ENCODE assay signal across 9 cellular contexts in genomic region chr10:43594944-43595589, GRCh38. TPM values are rescaled to one million over a fixed set of nuclear protein-coding genes. Genes with fewer than 3 reads are reported as not detected.
DNase-seq lines count a peak whose midpoint lies in the region; ATAC-seq, FAIRE-seq and TF ChIP-seq lines count a peak whose summit lies in the region.
"Had no signal": no experiment of that assay in that cellular context is flagged by ENCODE, and none has a peak within 500 bp of the region (broad histone marks: within the 10 kb centered on the region; RNA-seq: fewer than 3 reads in every experiment).

No MANE protein-coding gene starts in this region.

- H3K27me3 ChIP-seq in Loucy (ENCODE audit: insufficient read depth, low read length, poor library complexity, severe bottlenecking) (no peaks in the 10 kb centered on the region), astrocyte (ENCODE audit: insufficient read depth, low read length) (no peaks in the 10 kb centered on the region), muscle layer of duodenum (ENCODE audit: low read depth, low read length) (no peaks in the 10 kb centered on the region)

- no peak overlapping the region for H3K4me3 Mint-ChIP-seq in astrocyte (ENCODE audit: unreplicated experiment)

- FAIRE-seq in astrocyte (lab: Jason Lieb, UNC), result no peak

- in situ Hi-C loops in GM13976 (cut with MboI; ENCODE audit: low sequenced_read_pairs, unreplicated experiment), result no loop called here

- H3K9me3 ChIP-seq in Loucy (ENCODE audit: insufficient read depth, low read depth, low read length) (peaks cover 9% of the 10 kb centered on the region; the same call in 1 of the 2 replicates), astrocyte (ENCODE audit: insufficient read depth, low read depth, low read length) (no peaks in the 10 kb centered on the region), muscle layer of duodenum (ENCODE audit: control insufficient read depth in 1 of 2, low read length in 2 of 2) (peaks cover 0 to 2% of the 10 kb centered on the region in 2 donors)

- H2AFZ ChIP-seq in Loucy (ENCODE audit: low read length) (peak overlapping the region; percentile 62), astrocyte (ENCODE audit: low read depth, low read length) (peak overlapping the region; percentile 58)

- peak overlapping the region; percentile 79 for H3K4me2 ChIP-seq in Loucy (ENCODE audit: low read depth, low read length, poor library complexity, severe bottlenecking)
- peak overlapping the region; percentile 69 for H3K4me2 ChIP-seq in astrocyte (ENCODE audit: low read length)

- peaks cover 42% of the 10 kb centered on the region for H3K4me1 ChIP-seq in Loucy (ENCODE audit: insufficient read depth, low read length, poor library complexity, severe bottlenecking)
- H3K4me1 ChIP-seq in astrocyte (ENCODE audit: insufficient read depth, low read length), result no peaks in the 10 kb centered on the region
- peaks cover 0 to 5% of the 10 kb centered on the region in 2 donors for H3K4me1 ChIP-seq in muscle layer of duodenum (ENCODE audit: control insufficient read depth in 1 of 2, insufficient read depth in 2 of 2, low read length in 2 of 2)

- no peak for TF ChIP-seq CTCF in GM13976 (IDR thresholded peaks at IDR 0.05; ENCODE audit: borderline replicate concordance, control extremely low read depth, extremely low read depth, insufficient read depth, missing control alignments)
- TF ChIP-seq CTCF in Loucy (conservative IDR thresholded peaks at IDR 0.05; ENCODE audit: low read length), result no peak
- no peak for TF ChIP-seq CTCF in astrocyte (IDR thresholded peaks at IDR 0.05; ENCODE audit: insufficient read depth, low read depth, low read length)

- ATAC-seq in GM21717 (IDR thresholded peaks at IDR 0.05; ENCODE audit: unreplicated experiment), result peak; percentile 94

- peaks cover 15% of the 10 kb centered on the region for H3K27me3 Mint-ChIP-seq in astrocyte (ENCODE audit: low read depth, unreplicated experiment)

- H3K9ac ChIP-seq in Loucy (ENCODE audit: low read depth, low read length, poor library complexity, severe bottlenecking) (peak overlapping the region; percentile 64), astrocyte (ENCODE audit: low read length) (no peak overlapping the region)

- no peaks in the 10 kb centered on the region; the same call in 1 of the 2 replicates for H3F3A ChIP-seq in Loucy (ENCODE audit: low read depth)

- no peak overlapping the region for H3K27ac Mint-ChIP-seq in astrocyte (ENCODE audit: unreplicated experiment)

- peak overlapping the region; percentile 48 for H3K4me3 ChIP-seq in Loucy (ENCODE audit: low read length, poor library complexity, severe bottlenecking)
- H3K4me3 ChIP-seq in astrocyte (ENCODE audit: insufficient read depth, low read depth, low read length), result no peak overlapping the region
- peak overlapping the region; percentile 43 to 46 for H3K4me3 ChIP-seq in muscle layer of duodenum (ENCODE audit: low read depth in 1 of 2, low read length in 2 of 2)
- H3K4me3 ChIP-seq: SK-N-MC had no signal

- no peaks in the 10 kb centered on the region for H3K36me3 ChIP-seq in Loucy (ENCODE audit: insufficient read depth, low read length)
- H3K36me3 ChIP-seq in astrocyte (ENCODE audit: insufficient read depth, low read length), result no peaks in the 10 kb centered on the region
- no peaks in the 10 kb centered on the region for H3K36me3 ChIP-seq in muscle layer of duodenum (ENCODE audit: control insufficient read depth in 1 of 2, insufficient read depth in 2 of 2, low read length in 2 of 2)

- H4K20me1 ChIP-seq in Loucy (ENCODE audit: insufficient read depth, low read length, poor library complexity, severe bottlenecking), result no peaks in the 10 kb centered on the region
- no peaks in the 10 kb centered on the region for H4K20me1 ChIP-seq in astrocyte (ENCODE audit: insufficient read depth, low read length)

- peaks cover 17% of the 10 kb centered on the region for H3K9me3 Mint-ChIP-seq in astrocyte (ENCODE audit: unreplicated experiment)

- H3K79me2 ChIP-seq in Loucy (ENCODE audit: insufficient read depth, low read length) (no peaks in the 10 kb centered on the region), astrocyte (ENCODE audit: insufficient read depth, low read length) (no peaks in the 10 kb centered on the region)

- DNase-seq in GM13976 (ENCODE audit: low spot score), result peak; percentile 56
- no peak for DNase-seq in astrocyte (ENCODE audit: low read depth)
- no peak for DNase-seq in OCI-M2 (lab: John Stamatoyannopoulos, UW; ENCODE audit: unreplicated experiment)
- no peak for DNase-seq in NCI-H1105 treated with DMSO at 0.1 percent for 48 hours (lab: John Stamatoyannopoulos, UW)
- DNase-seq in NCI-H526 (lab: John Stamatoyannopoulos, UW), result no peak

- H3K9me2 ChIP-seq in Loucy (replicated peaks; ENCODE audit: low read depth, low read length), result no peaks in the 10 kb centered on the region

- H3K36me3 Mint-ChIP-seq in astrocyte (ENCODE audit: low read depth, unreplicated experiment), result no peaks in the 10 kb centered on the region

- no peak overlapping the region for H3K27ac ChIP-seq in astrocyte (ENCODE audit: low read depth, low read length)
- no peak overlapping the region for H3K27ac ChIP-seq in muscle layer of duodenum (ENCODE audit: low read length)
- H3K27ac ChIP-seq: SK-N-MC had no signal

- peaks cover 7% of the 10 kb centered on the region for H3K4me1 Mint-ChIP-seq in astrocyte (ENCODE audit: low read depth, unreplicated experiment)

RNA-seq across cellular contexts. Expression of gene ZNF485, which starts 11.2 kb away (rescaled TPM):
- total RNA-seq in astrocyte, result 4.1 and 4.3 TPM in 2 replicates

RNA-seq across cellular contexts. Expression of gene ZNF239, which starts 20.7 kb away (rescaled TPM):
- total RNA-seq in astrocyte, result 5.3 and 5.7 TPM in 2 replicates

RNA-seq across cellular contexts. Expression of gene ZNF32, which starts 53.6 kb away (rescaled TPM):
- total RNA-seq in astrocyte, result 19.2 and 19.7 TPM in 2 replicates
